ENCODE assay signal across 8 cellular contexts in the genomic region with DNA sequence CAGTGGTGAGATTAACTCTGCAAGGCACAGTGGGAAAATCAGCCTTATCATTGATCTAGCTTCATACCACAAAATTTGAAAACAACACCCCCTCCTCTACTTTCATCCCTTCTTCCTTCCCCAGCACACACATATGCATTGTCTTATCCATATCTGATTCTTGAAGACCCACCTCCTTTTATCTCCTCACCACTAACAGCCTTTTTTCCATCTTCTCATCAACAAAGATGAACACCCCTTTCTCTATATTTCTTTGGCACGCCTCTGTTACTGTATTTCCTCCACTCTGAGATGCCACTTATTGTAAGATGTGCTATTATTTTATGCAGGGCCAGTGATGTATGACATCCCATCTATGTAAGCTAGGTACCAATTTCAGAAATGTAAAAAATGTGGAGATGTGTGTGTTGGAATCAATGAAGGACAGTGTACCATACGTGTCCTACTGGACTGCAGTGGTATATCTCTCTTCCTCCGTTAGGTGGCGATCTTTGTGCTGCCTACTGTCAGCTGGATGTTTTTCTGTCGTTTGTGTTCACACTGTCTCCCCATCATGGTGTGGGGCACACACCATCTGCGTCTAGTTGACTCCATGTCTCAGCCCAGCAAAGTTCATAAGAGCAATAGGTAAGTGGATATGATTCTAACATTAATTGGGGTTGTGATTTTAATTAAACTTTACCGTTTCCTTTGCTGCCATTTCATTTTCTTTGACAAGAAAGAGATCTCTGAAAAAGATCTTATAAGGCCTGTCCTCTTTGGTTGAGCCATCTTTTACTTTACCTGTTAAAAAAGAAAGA. TPM values are rescaled to one million over a fixed set of nuclear protein-coding genes. Genes with fewer than 3 reads are reported as not detected.
DNase-seq lines count a peak whose midpoint lies in the region; ATAC-seq and TF ChIP-seq lines count a peak whose summit lies in the region.

No MANE protein-coding gene starts in this region.

- H3K4me3 ChIP-seq in suprapubic skin = no peak overlapping the region

- H3K27ac ChIP-seq in suprapubic skin = no peak overlapping the region

- peak; percentile 22 for DNase-seq in AG09319 (ENCODE audit: extremely low read depth, low read depth)
- DNase-seq in NCI-H2227 (lab: John Stamatoyannopoulos, UW; ENCODE audit: unreplicated experiment) = peak; percentile 59
- DNase-seq in activated CD4-positive, alpha-beta T cell treated with anti-CD3 and anti-CD28 coated beads for 48 hours = peak; percentile 54
- DNase-seq in effector memory CD8-positive, alpha-beta T cell = peak; percentile 43 to 52 (median 46)
- peak; percentile 36 for DNase-seq in midbrain (lab: John Stamatoyannopoulos, UW)
- DNase-seq in suprapubic skin (ENCODE audit: low spot score in 2 of 2) = no peak

- TF ChIP-seq EP300 in suprapubic skin (IDR thresholded peaks at IDR 0.05) = no peak

- no peak overlapping the region for H3K4me3 Mint-ChIP-seq in effector memory CD8-positive, alpha-beta T cell

- no peaks in the 10 kb centered on the region for H3K4me1 ChIP-seq in suprapubic skin

- H3K9me3 ChIP-seq in suprapubic skin = no peaks in the 10 kb centered on the region

- H3K4me1 Mint-ChIP-seq in effector memory CD8-positive, alpha-beta T cell (ENCODE audit: low read depth in 2 of 2) = no peaks in the 10 kb centered on the region

- H3K9me3 Mint-ChIP-seq in effector memory CD8-positive, alpha-beta T cell = no peaks in the 10 kb centered on the region

- H3K36me3 Mint-ChIP-seq in effector memory CD8-positive, alpha-beta T cell (ENCODE audit: insufficient read depth) = no peaks in the 10 kb centered on the region

- no peak overlapping the region for H3K27ac Mint-ChIP-seq in effector memory CD8-positive, alpha-beta T cell

- H3K36me3 ChIP-seq in suprapubic skin = no peaks in the 10 kb centered on the region

- H3K27me3 Mint-ChIP-seq in effector memory CD8-positive, alpha-beta T cell = peaks cover 0 to 19% of the 10 kb centered on the region in 2 donors

- H3K27me3 ChIP-seq in suprapubic skin = no peaks in the 10 kb centered on the region

- ATAC-seq in GM18511 (IDR thresholded peaks at IDR 0.05; ENCODE audit: unreplicated experiment) = peak; percentile 86
- peak; percentile 74 for ATAC-seq in HG03060 (IDR thresholded peaks at IDR 0.05; ENCODE audit: low read depth, unreplicated experiment)
- ATAC-seq in effector memory CD8-positive, alpha-beta T cell (replicated peaks) = peak; percentile 98

- TF ChIP-seq CTCF in AG09319 (IDR thresholded peaks at IDR 0.05; ENCODE audit: low read depth, low read length) = peak; percentile 90
- peak; percentile 54 to 84 for TF ChIP-seq CTCF in suprapubic skin (IDR thresholded peaks at IDR 0.05)

- no peak for TF ChIP-seq POLR2A in suprapubic skin (IDR thresholded peaks at IDR 0.05)

- 23% methylated on average over 7 of the region's 7 CpGs for WGBS in suprapubic skin

RNA-seq across cellular contexts. Expression of gene CCDC38, which starts 24.0 kb away (rescaled TPM):
- total RNA-seq in suprapubic skin = under 1 TPM in 1 of 4 donors, not detected in 3; 0.29 TPM

RNA-seq across cellular contexts. Expression of gene AMDHD1, which starts 24.7 kb away (rescaled TPM):
- total RNA-seq in suprapubic skin = 1 to 10 TPM in 2 of 4 donors, under 1 TPM in 2; 0.73 to 1.8 (median 1.2) TPM

RNA-seq across cellular contexts. Expression of gene SNRPF, which starts 59.6 kb away (rescaled TPM):
- total RNA-seq in suprapubic skin = 10 to 100 TPM in 1 of 4 donors, 1 to 10 TPM in 3; 3.7 to 10.1 (median 7.6) TPM

Comparison
In these comparisons a context has a peak if more than half of its experiments do, and no peak if none do; other contexts are left out.
1. DNase-seq: peak in AG09319 (single experiment), NCI-H2227 (single experiment), activated CD4-positive, alpha-beta T cell treated with anti-CD3 and anti-CD28 coated beads for 48 hours (single experiment), effector memory CD8-positive, alpha-beta T cell (3 of 3) and midbrain (single experiment); none in suprapubic skin (0 of 2).
2. Peak in every context shown above with its lines, with median percentiles within 50 percentile points of each other: ATAC-seq.